ENCODE assay signal across 13 cellular contexts in genomic region chr6:40715501-40716403, GRCh38.
DNase-seq lines count a peak whose midpoint lies in the region; ATAC-seq and TF ChIP-seq lines count a peak whose summit lies in the region.
"Had no signal": no experiment of that assay in that cellular context is flagged by ENCODE, and none has a peak within 500 bp of the region (broad histone marks: within the 10 kb centered on the region; RNA-seq: fewer than 3 reads in every experiment).

No MANE protein-coding gene starts in this region.

- H3K4me1 ChIP-seq in suprapubic skin, result peaks cover 13% of the 10 kb centered on the region
- H3K4me1 ChIP-seq: HAP-1 had no signal

- intact Hi-C loops in left colon (cut with DNase I, micrococcal nuclease), result no loop called here

- no peaks in the 10 kb centered on the region for H3K9me3 ChIP-seq in suprapubic skin
- H3K9me3 ChIP-seq: HAP-1, heart left ventricle had no signal

- no peaks in the 10 kb centered on the region for H3K27me3 ChIP-seq in suprapubic skin
- H3K27me3 ChIP-seq: cardiac muscle cell, heart left ventricle had no signal

- no peak for TF ChIP-seq POLR2A in suprapubic skin (IDR thresholded peaks at IDR 0.05)

- no peaks in the 10 kb centered on the region for H3K36me3 ChIP-seq in suprapubic skin
- H3K36me3 ChIP-seq: cardiac muscle cell, HAP-1, heart left ventricle had no signal

- no peak for TF ChIP-seq EP300 in suprapubic skin (IDR thresholded peaks at IDR 0.05)

- H3K4me3 ChIP-seq in suprapubic skin, result no peak overlapping the region
- H3K4me3 ChIP-seq: cardiac muscle cell, HAP-1, heart left ventricle had no signal

- DNase-seq in CMK (ENCODE audit: low read depth) (peak; percentile 88), HUDEP-2 (lab: John Stamatoyannopoulos, UW; ENCODE audit: unreplicated experiment in 76 of 76) (peak in 75 of 76 experiments; percentile 86 to 100 (median 99)), OCI-M1 (lab: John Stamatoyannopoulos, UW) (peak; percentile 98), left colon (peak in 1 of 2 donors; percentile 22), suprapubic skin (ENCODE audit: low spot score in 2 of 2) (no peak), amygdala (lab: John Stamatoyannopoulos, UW) (no peak)
- DNase-seq in activated CD8-positive, alpha-beta memory T cell treated with anti-CD3 and anti-CD28 coated beads, Interleukin-2, amount 50 U/mL, for 48 hours, result no peak
- DNase-seq: activated naive CD4-positive, alpha-beta T cell treated with anti-CD3 and anti-CD28 coated beads, Interleukin-2, amount 10 ng/mL, durations not matched to agents 7 days and 5 days; CD8-positive, alpha-beta T cell; heart left ventricle had no signal

- ATAC-seq in left colon (peak; percentile 38), HG02571 (IDR thresholded peaks at IDR 0.05; ENCODE audit: unreplicated experiment) (no peak)
- ATAC-seq: CD8-positive, alpha-beta T cell had no signal

- TF ChIP-seq CTCF in suprapubic skin (IDR thresholded peaks at IDR 0.05), result no peak

- H3K27ac ChIP-seq in suprapubic skin, result no peak overlapping the region
- H3K27ac ChIP-seq: cardiac muscle cell, heart left ventricle had no signal

- 67% methylated on average over 13 of the region's 13 CpGs for WGBS in suprapubic skin

Comparison
In these comparisons a context has a peak if more than half of its experiments do, and no peak if none do; other contexts are left out.
1. DNase-seq: peak in CMK (single experiment), HUDEP-2 (75 of 76) and OCI-M1 (single experiment); none in suprapubic skin (0 of 2), activated CD8-positive, alpha-beta memory T cell treated with anti-CD3 and anti-CD28 coated beads, Interleukin-2, amount 50 U/mL, for 48 hours (single experiment) and amygdala (0 of 56).